29 cellular contexts compared by ENCODE assay signal in genomic region chr10:131684976-131685375, GRCh38.
"Had no signal": no experiment of that assay in that cellular context is flagged by ENCODE, and none has a peak within 500 bp of the region (broad histone marks: within the 10 kb centered on the region; RNA-seq: fewer than 3 reads in every experiment).

No MANE protein-coding gene starts in this region.

- H2AFZ ChIP-seq: neural progenitor cell had no signal

- ATAC-seq: effector memory CD8-positive, alpha-beta T cell; heart right ventricle; left colon; left ventricle myocardium superior; lower lobe of right lung; natural killer cell treated with Interleukin-12 subunit alpha and Interleukin-12 subunit beta and Interleukin-15 and Interleukin-18, amount 100 ng/mL, for 72 hours; pancreas; right lobe of liver; stimulated activated memory B cell treated with anti-CD40 and anti-IgM and Interleukin-4, amounts not matched to agents 10 μg/mL and 1 μg/mL and 100 μg/mL, for 72 hours; stimulated activated naive CD8-positive, alpha-beta T cell treated with anti-CD3 and anti-CD28 coated beads, Interleukin-15, Interleukin-2, amounts not matched to agents 100 U/mL and 50 U/mL, for 24 hours had no signal

- H3K9me3 Mint-ChIP-seq: natural killer cell treated with Interleukin-12 subunit alpha and Interleukin-12 subunit beta and Interleukin-15 and Interleukin-18, amount 100 ng/mL, for 72 hours; neural progenitor cell; stimulated activated memory B cell treated with anti-CD40 and anti-IgM and Interleukin-4, amounts not matched to agents 10 μg/mL and 1 μg/mL and 100 μg/mL, for 72 hours; type B pancreatic cell had no signal

- H3K36me3 Mint-ChIP-seq: naive B cell; natural killer cell treated with Interleukin-12 subunit alpha and Interleukin-12 subunit beta and Interleukin-15 and Interleukin-18, amount 100 ng/mL, for 72 hours; neural progenitor cell; stimulated activated memory B cell treated with anti-CD40 and anti-IgM and Interleukin-4, amounts not matched to agents 10 μg/mL and 1 μg/mL and 100 μg/mL, for 72 hours; type B pancreatic cell had no signal

- H3K4me3 ChIP-seq: esophagus squamous epithelium, heart right ventricle, lower lobe of right lung, neural progenitor cell, pancreas, right lobe of liver, testis, tibial artery had no signal

- FAIRE-seq: endometrium, islet of Langerhans, pancreas, urothelium cell line had no signal

- H3K27me3 Mint-ChIP-seq: stimulated activated memory B cell treated with anti-CD40 and anti-IgM and Interleukin-4, amounts not matched to agents 10 μg/mL and 1 μg/mL and 100 μg/mL, for 72 hours had no signal

- H3K27ac Mint-ChIP-seq: effector memory CD8-positive, alpha-beta T cell; natural killer cell treated with Interleukin-12 subunit alpha and Interleukin-12 subunit beta and Interleukin-15 and Interleukin-18, amount 100 ng/mL, for 72 hours; progenitor cell of endocrine pancreas; stimulated activated memory B cell treated with anti-CD40 and anti-IgM and Interleukin-4, amounts not matched to agents 10 μg/mL and 1 μg/mL and 100 μg/mL, for 72 hours; type B pancreatic cell had no signal

- H3K4me1 ChIP-seq: esophagus squamous epithelium, heart right ventricle, lower lobe of right lung, pancreas, right lobe of liver, testis, tibial artery had no signal

- H3K4me1 Mint-ChIP-seq: naive B cell; stimulated activated memory B cell treated with anti-CD40 and anti-IgM and Interleukin-4, amounts not matched to agents 10 μg/mL and 1 μg/mL and 100 μg/mL, for 72 hours had no signal

- H3K4me2 ChIP-seq: neural progenitor cell had no signal

- DNase-seq: cortex of kidney; effector memory CD8-positive, alpha-beta T cell; erythroblast; esophagus squamous epithelium; foreskin melanocyte; glutamatergic neuron; heart right ventricle; hippocampal formation; kidney glomerular epithelial cell; left colon; left ventricle myocardium superior; lower lobe of right lung; naive B cell; nucleus accumbens; stimulated activated CD4-positive, alpha-beta T cell treated with anti-CD3 and anti-CD28 coated beads, Interleukin-4, amount 100 ng/mL, for 4 hours; stimulated activated naive CD8-positive, alpha-beta T cell treated with anti-CD3 and anti-CD28 coated beads, Interleukin-15, Interleukin-2, amounts not matched to agents 100 U/mL and 50 U/mL, for 24 hours; substantia nigra; testis; tibial artery had no signal

- H3K27ac ChIP-seq: esophagus squamous epithelium, heart right ventricle, lower lobe of right lung, neural progenitor cell, pancreas, right lobe of liver, testis, tibial artery had no signal

- H3K27me3 ChIP-seq: neural progenitor cell, pancreas, right lobe of liver, testis had no signal

- H3K9me3 ChIP-seq: esophagus squamous epithelium, heart right ventricle, lower lobe of right lung, pancreas, right lobe of liver, testis, tibial artery had no signal

- H3K9ac ChIP-seq: neural progenitor cell had no signal

- H3K4me3 Mint-ChIP-seq: effector memory CD8-positive, alpha-beta T cell; naive B cell; natural killer cell treated with Interleukin-12 subunit alpha and Interleukin-12 subunit beta and Interleukin-15 and Interleukin-18, amount 100 ng/mL, for 72 hours; stimulated activated memory B cell treated with anti-CD40 and anti-IgM and Interleukin-4, amounts not matched to agents 10 μg/mL and 1 μg/mL and 100 μg/mL, for 72 hours; type B pancreatic cell had no signal

- H3K36me3 ChIP-seq: esophagus squamous epithelium, heart right ventricle, lower lobe of right lung, neural progenitor cell, pancreas, right lobe of liver, tibial artery had no signal
